In genomic region chr13:42574011-42574410, GRCh38 we compare ENCODE assay signal across 9 cellular contexts. TPM values are rescaled to one million over a fixed set of nuclear protein-coding genes. Genes with fewer than 3 reads are reported as not detected.
DNase-seq lines count a peak whose midpoint lies in the region; ATAC-seq and TF ChIP-seq lines count a peak whose summit lies in the region.
"Had no signal": no experiment of that assay in that cellular context is flagged by ENCODE, and none has a peak within 500 bp of the region (broad histone marks: within the 10 kb centered on the region; RNA-seq: fewer than 3 reads in every experiment).

Gene TNFSF11, plus strand, starts transcription at chr13:42574152. Its CDS starts 152 bp downstream, at chr13:42574304.

- no peaks in the 10 kb centered on the region for H3K36me3 ChIP-seq in CD8-positive, alpha-beta memory T cell (ENCODE audit: insufficient read depth, low read length)
- H3K36me3 ChIP-seq in NT2/D1 (ENCODE audit: insufficient read depth, insufficient read length, low read length) (no peaks in the 10 kb centered on the region), neural cell (ENCODE audit: insufficient read depth, low read length) (no peaks in the 10 kb centered on the region), tibial nerve (no peaks in the 10 kb centered on the region)

- no peaks in the 10 kb centered on the region for H3K36me3 Mint-ChIP-seq in CD8-positive, alpha-beta memory T cell

- H3K9me3 ChIP-seq in CD8-positive, alpha-beta memory T cell (ENCODE audit: low read length) = no peaks in the 10 kb centered on the region
- H3K9me3 ChIP-seq in NT2/D1 (ENCODE audit: insufficient read depth, low read length) (peaks cover 17% of the 10 kb centered on the region; the same call in 1 of the 2 replicates), neural cell (ENCODE audit: low read length) (no peaks in the 10 kb centered on the region), tibial nerve (peaks cover 0 to 10% (median 1%) of the 10 kb centered on the region in 4 donors)

- CTCF ChIA-PET in CD8-positive, alpha-beta memory T cell (lab: Charles Lee) = no interaction called here

- H3K27me3 Mint-ChIP-seq in CD8-positive, alpha-beta memory T cell = peaks cover 14 to 44% of the 10 kb centered on the region in 2 donors

- no peak within 1 kb of the TSS for H2AFZ ChIP-seq in neural cell (ENCODE audit: low read depth, low read length)

- peak within 1 kb of the TSS in 2 of 8 donors; percentile 20 to 78 for H3K27ac Mint-ChIP-seq in CD8-positive, alpha-beta memory T cell

- no peak within 1 kb of the TSS for H3K4me2 ChIP-seq in neural cell (ENCODE audit: low read length)

- no peak within 1 kb of the TSS for H3K27ac ChIP-seq in CD8-positive, alpha-beta memory T cell (ENCODE audit: low read depth, low read length)
- H3K27ac ChIP-seq in neural cell (ENCODE audit: low read length) (no peak within 1 kb of the TSS), tibial nerve (no peak within 1 kb of the TSS)

- ATAC-seq in GM21390 (IDR thresholded peaks at IDR 0.05; ENCODE audit: unreplicated experiment) = peak; percentile 24
- no peak for ATAC-seq in GM18520 (IDR thresholded peaks at IDR 0.05; ENCODE audit: unreplicated experiment)

- H4K20me1 ChIP-seq in neural cell (ENCODE audit: insufficient read depth) = no peaks in the 10 kb centered on the region

- no peaks in the 10 kb centered on the region for H3K79me2 ChIP-seq in neural cell (replicated peaks; ENCODE audit: insufficient read depth, low read length)

- no peak for TF ChIP-seq RAD21 in neural cell (conservative IDR thresholded peaks at IDR 0.05)

- TF ChIP-seq POLR2A in tibial nerve (IDR thresholded peaks at IDR 0.05) = no peak

- peaks cover 11 to 26% (median 26%) of the 10 kb centered on the region in 3 donors for H3K4me1 Mint-ChIP-seq in CD8-positive, alpha-beta memory T cell

- H3K4me3 Mint-ChIP-seq in CD8-positive, alpha-beta memory T cell = peak within 1 kb of the TSS; percentile 80 to 92 (median 87)

- WGBS in tibial nerve, 2 donors = 5 to 8% methylated on average over 18 to 36 of the region's 39 CpGs

- H3K9ac ChIP-seq in NT2/D1 (ENCODE audit: insufficient read length, low read depth) (peak within 1 kb of the TSS; percentile 64), neural cell (ENCODE audit: low read length) (no peak within 1 kb of the TSS)

- H3K4me1 ChIP-seq in CD8-positive, alpha-beta memory T cell (ENCODE audit: insufficient read depth, low read length) = peaks cover 9% of the 10 kb centered on the region
- H3K4me1 ChIP-seq in NT2/D1 (ENCODE audit: insufficient read depth, insufficient read length) (no peaks in the 10 kb centered on the region), tibial nerve (peaks cover 0 to 16% (median 7%) of the 10 kb centered on the region in 4 donors)

- DNase-seq in CD8-positive, alpha-beta memory T cell = no peak
- peak; percentile 25 for DNase-seq in NT2/D1 (ENCODE audit: low read depth, low spot score)
- DNase-seq in ecto neural progenitor cell (ENCODE audit: low spot score) = peak; percentile 61
- no peak for DNase-seq in stimulated activated naive CD4-positive, alpha-beta T cell treated with Interleukin-2 at 50 U/mL for 16 hours (lab: John Stamatoyannopoulos, UW)
- DNase-seq in tibial nerve (ENCODE audit: low spot score in 2 of 2) = no peak

- TF ChIP-seq EP300 in neural cell (conservative IDR thresholded peaks at IDR 0.05; ENCODE audit: poor library complexity, severe bottlenecking) (no peak), tibial nerve (IDR thresholded peaks at IDR 0.05) (no peak)

- no peaks in the 10 kb centered on the region for H3K9me2 ChIP-seq in neural cell (ENCODE audit: insufficient read depth, low read length)

- H3K27me3 ChIP-seq in CD8-positive, alpha-beta memory T cell (ENCODE audit: insufficient read depth, low read length, poor library complexity, severe bottlenecking) = no peaks in the 10 kb centered on the region
- peaks cover 38% of the 10 kb centered on the region for H3K27me3 ChIP-seq in NT2/D1 (ENCODE audit: insufficient read depth, insufficient read length)
- H3K27me3 ChIP-seq in neural cell (ENCODE audit: insufficient read depth, low read depth, low read length) = peaks cover 31% of the 10 kb centered on the region
- H3K27me3 ChIP-seq in tibial nerve = peaks cover 0 to 67% of the 10 kb centered on the region in 2 donors

- H3K9me3 Mint-ChIP-seq in CD8-positive, alpha-beta memory T cell = no peaks in the 10 kb centered on the region

- POLR2A ChIA-PET in CD8-positive, alpha-beta memory T cell (lab: Charles Lee) = no interaction called here

- TF ChIP-seq CTCF in neural cell (IDR thresholded peaks at IDR 0.05; ENCODE audit: poor library complexity, severe bottlenecking) (no peak), tibial nerve (IDR thresholded peaks at IDR 0.05) (no peak)

- H3F3A ChIP-seq in neural cell (ENCODE audit: insufficient read depth, low read length, poor library complexity, severe bottlenecking) = no peaks in the 10 kb centered on the region

- H3K4me3 ChIP-seq in CD8-positive, alpha-beta memory T cell (ENCODE audit: low read length) = peak within 1 kb of the TSS; percentile 63
- H3K4me3 ChIP-seq in NT2/D1 (ENCODE audit: insufficient read length, low read depth) (peak within 1 kb of the TSS; percentile 66), neural cell (ENCODE audit: low read length) (peak within 1 kb of the TSS; percentile 54), tibial nerve (peak within 1 kb of the TSS in 2 of 4 donors; percentile 29 to 36)

TF ChIP-seq in neural cell, 6 proteins besides CTCF, POLR2A, EP300 and RAD21:
- TF ChIP-seq TAF1 (IDR thresholded peaks at IDR 0.05; ENCODE audit: low read depth) (no peak), POLR2AphosphoS5 (IDR thresholded peaks at IDR 0.05) (no peak), REST (IDR thresholded peaks at IDR 0.05; ENCODE audit: borderline replicate concordance) (no peak), SMC3 (conservative IDR thresholded peaks at IDR 0.05; ENCODE audit: poor library complexity) (no peak), EZH2 (IDR thresholded peaks at IDR 0.05; ENCODE audit: borderline replicate concordance, insufficient read depth, low read length, poor library complexity, severe bottlenecking) (no peak), MXI1 (conservative IDR thresholded peaks at IDR 0.05; ENCODE audit: poor library complexity, severe bottlenecking) (no peak)

RNA-seq across cellular contexts. Expression of gene TNFSF11, which starts in this region (rescaled TPM):
- 1 to 10 TPM; 6.2 to 6.4 TPM for total RNA-seq in CD8-positive, alpha-beta memory T cell
- 0.29 TPM for polyA plus RNA-seq in CD8-positive, alpha-beta memory T cell
- polyA plus RNA-seq in neural cell = not detected in 2 replicates
- polyA minus RNA-seq in neural cell = not detected in 2 replicates
- total RNA-seq in tibial nerve = not detected
- total RNA-seq: dermis microvascular lymphatic vessel endothelial cell had no signal

Comparison
In these comparisons a context has a peak if more than half of its experiments do, and no peak if none do; other contexts are left out.
1. RNA of gene TNFSF11 (total RNA-seq): 6.2 to 6.4 TPM in CD8-positive, alpha-beta memory T cell; not detected in tibial nerve; every median in the first group is over 4 times any median in the second.
2. DNase-seq: peak in NT2/D1 (single experiment) and ecto neural progenitor cell (single experiment); none in CD8-positive, alpha-beta memory T cell (0 of 5), stimulated activated naive CD4-positive, alpha-beta T cell treated with Interleukin-2 at 50 U/mL for 16 hours (single experiment) and tibial nerve (0 of 2).